Comparison of ENCODE assay signal across 17 cellular contexts in the genomic region with DNA sequence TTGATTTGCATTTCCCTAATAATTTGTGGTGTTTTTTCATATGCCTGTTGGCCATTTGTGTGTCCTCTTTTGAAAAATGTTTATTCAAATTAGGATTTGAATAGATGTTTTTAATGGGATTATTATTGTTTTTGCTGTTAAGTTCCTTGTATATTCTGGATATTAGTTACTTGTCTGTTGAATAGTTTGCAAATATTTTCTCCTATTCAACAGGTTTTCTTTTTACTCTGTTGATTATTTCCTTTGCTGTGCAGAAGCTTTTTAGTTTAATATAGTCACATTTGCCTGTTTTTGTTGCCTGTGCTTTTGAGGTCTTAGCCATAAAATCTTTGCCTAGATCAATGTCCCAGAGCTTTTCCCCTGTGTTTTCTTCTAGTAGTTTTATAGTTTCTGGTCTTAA. TPM values are rescaled to one million over a fixed set of nuclear protein-coding genes. Genes with fewer than 3 reads are reported as not detected.
DNase-seq lines count a peak whose midpoint lies in the region; ATAC-seq and TF ChIP-seq lines count a peak whose summit lies in the region.
"Had no signal": no experiment of that assay in that cellular context is flagged by ENCODE, and none has a peak within 500 bp of the region (broad histone marks: within the 10 kb centered on the region; RNA-seq: fewer than 3 reads in every experiment).

No MANE protein-coding gene starts in this region.

- ATAC-seq in activated naive CD4-positive, alpha-beta T cell treated with anti-CD3 and anti-CD28 coated beads, Interleukin-2, amount 50 U/mL, for 72 hours = no peak
- ATAC-seq in CD4-positive, alpha-beta T cell (ENCODE audit: poor library complexity) = no peak
- ATAC-seq in HG03521 (IDR thresholded peaks at IDR 0.05; ENCODE audit: unreplicated experiment) (no peak), GM21825 (IDR thresholded peaks at IDR 0.05; ENCODE audit: unreplicated experiment) (no peak)

- no peak for TF ChIP-seq CTCF in CD4-positive, alpha-beta T cell (IDR thresholded peaks at IDR 0.05)
- TF ChIP-seq CTCF in neutrophil (IDR thresholded peaks at IDR 0.05) = no peak

- H3K4me1 ChIP-seq in neutrophil (ENCODE audit: control insufficient read depth in 1 of 2, insufficient read depth in 1 of 2, low read depth in 1 of 2, low read length in 1 of 2) = peaks cover 26 to 32% of the 10 kb centered on the region in 2 experiments
- H3K4me1 ChIP-seq: Caco-2, HAP-1 had no signal

- H3K9me3 Mint-ChIP-seq in activated naive CD4-positive, alpha-beta T cell treated with anti-CD3 and anti-CD28 coated beads, Interleukin-2, amount 10 ng/mL, durations not matched to agents 7 days and 5 days = no peaks in the 10 kb centered on the region
- no peaks in the 10 kb centered on the region for H3K9me3 Mint-ChIP-seq in activated naive CD4-positive, alpha-beta T cell treated with anti-CD3 and anti-CD28 coated beads, Interleukin-2, amount 50 U/mL, for 72 hours
- H3K9me3 Mint-ChIP-seq in CD4-positive, alpha-beta T cell = no peaks in the 10 kb centered on the region
- H3K9me3 Mint-ChIP-seq: CD8-positive, alpha-beta memory T cell; HFFc6 had no signal

- H3K36me3 Mint-ChIP-seq in activated naive CD4-positive, alpha-beta T cell treated with anti-CD3 and anti-CD28 coated beads, Interleukin-2, amount 10 ng/mL, durations not matched to agents 7 days and 5 days = peaks cover 43% of the 10 kb centered on the region
- H3K36me3 Mint-ChIP-seq in activated naive CD4-positive, alpha-beta T cell treated with anti-CD3 and anti-CD28 coated beads, Interleukin-2, amount 50 U/mL, for 72 hours = peaks cover 21 to 31% of the 10 kb centered on the region in 2 donors
- peaks cover 75% of the 10 kb centered on the region for H3K36me3 Mint-ChIP-seq in CD4-positive, alpha-beta T cell (ENCODE audit: low read depth)

- no peaks in the 10 kb centered on the region for H3K27me3 ChIP-seq in CD4-positive, alpha-beta T cell (ENCODE audit: control insufficient read depth, insufficient read depth, low read length)
- no peaks in the 10 kb centered on the region for H3K27me3 ChIP-seq in neutrophil

- peaks cover 55% of the 10 kb centered on the region for H3K36me3 ChIP-seq in neutrophil

- POLR2A ChIA-PET in CD4-positive, alpha-beta T cell (lab: Charles Lee) = no interaction called here

- H3K4me1 Mint-ChIP-seq in activated naive CD4-positive, alpha-beta T cell treated with anti-CD3 and anti-CD28 coated beads, Interleukin-2, amount 10 ng/mL, durations not matched to agents 7 days and 5 days = peaks cover 11% of the 10 kb centered on the region
- H3K4me1 Mint-ChIP-seq in CD4-positive, alpha-beta T cell (ENCODE audit: low read depth) = peaks cover 33% of the 10 kb centered on the region

- CTCF ChIA-PET in activated naive CD4-positive, alpha-beta T cell treated with anti-CD3 and anti-CD28 coated beads, Interleukin-2, amount 10 ng/mL, durations not matched to agents 7 days and 5 days (lab: Charles Lee) = no interaction called here
- CTCF ChIA-PET in CD4-positive, alpha-beta T cell (lab: Charles Lee) = no interaction called here

- no peak overlapping the region for H3K4me3 Mint-ChIP-seq in activated naive CD4-positive, alpha-beta T cell treated with anti-CD3 and anti-CD28 coated beads, Interleukin-2, amount 10 ng/mL, durations not matched to agents 7 days and 5 days
- no peak overlapping the region for H3K4me3 Mint-ChIP-seq in CD4-positive, alpha-beta T cell
- H3K4me3 Mint-ChIP-seq: B cell; CD8-positive, alpha-beta memory T cell; HFFc6 had no signal

- no peaks in the 10 kb centered on the region for H3K9me3 ChIP-seq in CD4-positive, alpha-beta T cell (ENCODE audit: control insufficient read depth, low read length)
- no peaks in the 10 kb centered on the region for H3K9me3 ChIP-seq in neutrophil
- H3K9me3 ChIP-seq: Caco-2, HAP-1 had no signal

- peak overlapping the region; percentile 37 for H3K27ac Mint-ChIP-seq in activated naive CD4-positive, alpha-beta T cell treated with anti-CD3 and anti-CD28 coated beads, Interleukin-2, amount 10 ng/mL, durations not matched to agents 7 days and 5 days
- H3K27ac Mint-ChIP-seq in activated naive CD4-positive, alpha-beta T cell treated with anti-CD3 and anti-CD28 coated beads, Interleukin-2, amount 50 U/mL, for 72 hours = no peak overlapping the region
- peak overlapping the region; percentile 30 for H3K27ac Mint-ChIP-seq in CD4-positive, alpha-beta T cell

- no peak overlapping the region for H3K4me3 ChIP-seq in neutrophil (ENCODE audit: low read depth in 1 of 2, low read length in 1 of 2)
- H3K4me3 ChIP-seq: HAP-1 had no signal

- intact Hi-C loops in CD4-positive, alpha-beta T cell (cut with DNase I, micrococcal nuclease) = no loop called here

- no peak for DNase-seq in activated naive CD4-positive, alpha-beta T cell treated with anti-CD3 and anti-CD28 coated beads, Interleukin-2, amount 10 ng/mL, durations not matched to agents 7 days and 5 days
- DNase-seq in activated naive CD4-positive, alpha-beta T cell treated with anti-CD3 and anti-CD28 coated beads, Interleukin-2, amount 50 U/mL, for 72 hours (ENCODE audit: low spot score in 2 of 2) = no peak
- no peak for DNase-seq in CD4-positive, alpha-beta T cell
- peak; percentile 66 for DNase-seq in NCI-H526 treated with DMSO at 0.1 percent for 48 hours (lab: John Stamatoyannopoulos, UW)
- DNase-seq in NCI-H2081 (lab: John Stamatoyannopoulos, UW) = no peak
- DNase-seq: ACHN; Caco-2; CD8-positive, alpha-beta memory T cell; DND-41; GDM1; HFFc6 had no signal

- no peak overlapping the region for H3K27ac ChIP-seq in CD4-positive, alpha-beta T cell (ENCODE audit: low read depth, low read length)
- peak overlapping the region; percentile 86 for H3K27ac ChIP-seq in neutrophil
- H3K27ac ChIP-seq: C4-2B had no signal

- H3K27me3 Mint-ChIP-seq in activated naive CD4-positive, alpha-beta T cell treated with anti-CD3 and anti-CD28 coated beads, Interleukin-2, amount 10 ng/mL, durations not matched to agents 7 days and 5 days = no peaks in the 10 kb centered on the region
- no peaks in the 10 kb centered on the region for H3K27me3 Mint-ChIP-seq in CD4-positive, alpha-beta T cell
- H3K27me3 Mint-ChIP-seq: B cell; CD8-positive, alpha-beta memory T cell had no signal

RNA-seq across cellular contexts. Expression of a gene that starts 9.6 kb away (rescaled TPM):
- 10 to 100 TPM; 16.8 to 29.6 TPM for total RNA-seq in activated naive CD4-positive, alpha-beta T cell treated with anti-CD3 and anti-CD28 coated beads, Interleukin-2, amount 50 U/mL, for 72 hours
- 10 to 100 TPM; 22.0 to 22.2 TPM for total RNA-seq in CD4-positive, alpha-beta T cell

RNA-seq across cellular contexts. Expression of a gene that starts 11.4 kb away (rescaled TPM):
- 10 to 100 TPM; 29.3 to 49.7 TPM for total RNA-seq in activated naive CD4-positive, alpha-beta T cell treated with anti-CD3 and anti-CD28 coated beads, Interleukin-2, amount 50 U/mL, for 72 hours
- 10 to 100 TPM; 14.8 to 15.4 TPM for total RNA-seq in CD4-positive, alpha-beta T cell

RNA-seq across cellular contexts. Expression of a gene that starts 43.2 kb away (rescaled TPM):
- total RNA-seq in activated naive CD4-positive, alpha-beta T cell treated with anti-CD3 and anti-CD28 coated beads, Interleukin-2, amount 50 U/mL, for 72 hours = 10 to 100 TPM; 47.5 to 49.0 TPM
- total RNA-seq in CD4-positive, alpha-beta T cell = 10 to 100 TPM; 25.8 to 28.3 TPM

Comparison
In these comparisons a context has a peak if more than half of its experiments do, and no peak if none do; other contexts are left out.
1. H3K27ac Mint-ChIP-seq: peak in activated naive CD4-positive, alpha-beta T cell treated with anti-CD3 and anti-CD28 coated beads, Interleukin-2, amount 10 ng/mL, durations not matched to agents 7 days and 5 days (single experiment) and CD4-positive, alpha-beta T cell (single experiment); none in activated naive CD4-positive, alpha-beta T cell treated with anti-CD3 and anti-CD28 coated beads, Interleukin-2, amount 50 U/mL, for 72 hours (0 of 2).